17 cellular contexts compared by ENCODE assay signal in the genomic region with DNA sequence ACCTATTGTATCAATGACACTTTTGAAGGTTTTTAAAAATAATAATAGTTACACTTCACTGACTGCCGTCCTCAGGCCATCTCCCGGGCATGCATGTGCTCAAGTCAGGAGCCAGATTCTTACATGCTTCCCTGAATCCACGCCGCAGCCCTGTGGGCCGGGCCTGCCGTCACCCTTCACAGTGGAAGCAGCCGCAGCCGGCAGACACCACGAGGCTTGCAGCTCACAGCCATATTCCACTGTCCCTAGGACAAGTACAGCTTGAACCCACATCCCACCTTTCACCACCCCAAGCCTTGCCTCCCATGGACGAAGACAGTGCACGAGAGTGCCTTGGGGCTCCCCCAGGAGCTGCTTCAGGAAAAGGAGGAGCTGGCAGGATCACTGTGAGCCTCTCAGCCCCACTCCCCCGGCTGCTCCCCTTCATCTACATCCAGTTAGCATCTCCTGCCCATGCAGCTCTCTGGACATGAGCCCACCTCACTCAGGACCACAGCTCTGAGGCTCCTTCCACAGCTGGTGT.
"Had no signal": no experiment of that assay in that cellular context is flagged by ENCODE, and none has a peak within 500 bp of the region (broad histone marks: within the 10 kb centered on the region; RNA-seq: fewer than 3 reads in every experiment).

No MANE protein-coding gene starts in this region.

- H3K36me3 ChIP-seq: right lobe of liver had no signal

- H3K27ac ChIP-seq: foreskin keratinocyte, psoas muscle, right lobe of liver, tibial nerve, upper lobe of right lung had no signal

- H3K4me1 ChIP-seq: foreskin keratinocyte, psoas muscle, right lobe of liver, tibial nerve, upper lobe of right lung had no signal

- H3K4me3 Mint-ChIP-seq: nephron; stimulated activated naive CD8-positive, alpha-beta T cell treated with anti-CD3 and anti-CD28 coated beads, Interleukin-15, Interleukin-2, amounts not matched to agents 100 ng/mL and 50 ng/mL, for 24 hours had no signal

- ATAC-seq: foreskin keratinocyte, left colon, left ventricle myocardium superior, psoas muscle had no signal

- H3K4me1 Mint-ChIP-seq: nephron had no signal

- H3K27ac Mint-ChIP-seq: stimulated activated naive CD8-positive, alpha-beta T cell treated with anti-CD3 and anti-CD28 coated beads, Interleukin-15, Interleukin-2, amounts not matched to agents 100 ng/mL and 50 ng/mL, for 24 hours had no signal

- H3K27me3 Mint-ChIP-seq: naive B cell; stimulated activated memory B cell treated with anti-CD40 and anti-IgM and Interleukin-4, amounts not matched to agents 10 μg/mL and 1 μg/mL and 100 μg/mL, for 72 hours; stimulated activated naive CD8-positive, alpha-beta T cell treated with anti-CD3 and anti-CD28 coated beads, Interleukin-15, Interleukin-2, amounts not matched to agents 100 ng/mL and 50 ng/mL, for 24 hours had no signal

- H3K27me3 ChIP-seq: foreskin keratinocyte, right lobe of liver, tibial nerve, upper lobe of right lung had no signal

- DNase-seq: dermis blood vessel endothelial cell; foreskin keratinocyte; left colon; left ventricle myocardium superior; mesendoderm; psoas muscle; retina; right lobe of liver; stimulated activated CD4-positive, alpha-beta T cell treated with anti-CD3 and anti-CD28 coated beads, Interleukin-4, amount 100 ng/mL, for 1 hour; stimulated activated CD8-positive, alpha-beta memory T cell treated with anti-CD3 and anti-CD28 coated beads, Interleukin-4, amount 100 ng/mL, for 48 hours had no signal

- H3K9me3 Mint-ChIP-seq: naive B cell; stimulated activated memory B cell treated with anti-CD40 and anti-IgM and Interleukin-4, amounts not matched to agents 10 μg/mL and 1 μg/mL and 100 μg/mL, for 72 hours; stimulated activated naive CD8-positive, alpha-beta T cell treated with anti-CD3 and anti-CD28 coated beads, Interleukin-15, Interleukin-2, amounts not matched to agents 100 ng/mL and 50 ng/mL, for 24 hours had no signal

- H3K4me3 ChIP-seq: lung, psoas muscle, right lobe of liver, tibial nerve, upper lobe of right lung had no signal

- H3K9me3 ChIP-seq: psoas muscle, right lobe of liver, tibial nerve, upper lobe of right lung had no signal
